38 cellular contexts compared by ENCODE assay signal in genomic region chr10:44824607-44825006, GRCh38.
"Had no signal": no experiment of that assay in that cellular context is flagged by ENCODE, and none has a peak within 500 bp of the region (broad histone marks: within the 10 kb centered on the region; RNA-seq: fewer than 3 reads in every experiment).

No MANE protein-coding gene starts in this region.

- H3K79me2 ChIP-seq: parathyroid adenoma had no signal

- H3K4me1 Mint-ChIP-seq: activated naive CD8-positive, alpha-beta T cell treated with anti-CD3 and anti-CD28 coated beads for 36 hours; natural killer cell; stimulated activated memory B cell treated with anti-CD40 and anti-IgM and Interleukin-4, amounts not matched to agents 10 μg/mL and 1 μg/mL and 100 μg/mL, for 72 hours; stimulated activated naive CD8-positive, alpha-beta T cell treated with anti-CD3 and anti-CD28 coated beads, Interleukin-15, amount 100 ng/mL, for 72 hours had no signal

- H3K9me3 Mint-ChIP-seq: activated naive CD4-positive, alpha-beta T cell treated with anti-CD3 and anti-CD28 coated beads for 36 hours; activated naive CD8-positive, alpha-beta T cell treated with anti-CD3 and anti-CD28 coated beads for 36 hours; activated T-helper 1 cell treated with anti-CD3 and anti-CD28 coated beads, Interleukin-12 subunit alpha, Interleukin-12 subunit beta, Interleukin-2, Interleukin-4 antibody, amounts not matched to agents 30 ng/mL and 10 ng/mL and 1 ng/mL, durations not matched to agents 14 hours and 24 hours and 36 hours; natural killer cell; neural progenitor cell; stimulated activated memory B cell treated with anti-CD40 and anti-IgM and Interleukin-4, amounts not matched to agents 10 μg/mL and 1 μg/mL and 100 μg/mL, for 72 hours; stimulated activated naive CD8-positive, alpha-beta T cell treated with anti-CD3 and anti-CD28 coated beads, Interleukin-15, amount 100 ng/mL, for 72 hours; type B pancreatic cell had no signal

- H3K4me1 ChIP-seq: adrenal gland, body of pancreas, foreskin keratinocyte, left lung, lower lobe of right lung, parathyroid adenoma, right atrium auricular region had no signal

- H3K36me3 Mint-ChIP-seq: activated naive CD8-positive, alpha-beta T cell treated with anti-CD3 and anti-CD28 coated beads for 36 hours; natural killer cell; neural progenitor cell; stimulated activated memory B cell treated with anti-CD40 and anti-IgM and Interleukin-4, amounts not matched to agents 10 μg/mL and 1 μg/mL and 100 μg/mL, for 72 hours; type B pancreatic cell had no signal

- H3K27me3 ChIP-seq: body of pancreas, cardiac muscle cell, dorsolateral prefrontal cortex, foreskin keratinocyte, heart left ventricle, left lung, neural progenitor cell, right atrium auricular region, uterus had no signal

- H3K9me3 ChIP-seq: adrenal gland, body of pancreas, heart left ventricle, left lung, lower lobe of right lung, right atrium auricular region, uterus had no signal

- H2AFZ ChIP-seq: neural progenitor cell, parathyroid adenoma had no signal

- H3K27ac ChIP-seq: adrenal gland, body of pancreas, cardiac muscle cell, coronary artery, dorsolateral prefrontal cortex, foreskin keratinocyte, heart left ventricle, left lung, lower lobe of right lung, neural progenitor cell, parathyroid adenoma, right atrium auricular region, uterus had no signal

- H3K4me3 ChIP-seq: adrenal gland, body of pancreas, cardiac muscle cell, coronary artery, dorsolateral prefrontal cortex, heart left ventricle, left lung, lower lobe of right lung, neural progenitor cell, right atrium auricular region, smooth muscle cell, uterus had no signal

- DNase-seq: activated CD4-positive, alpha-beta T cell treated with anti-CD3 and anti-CD28 coated beads for 4 hours; activated CD4-positive, alpha-beta T cell treated with anti-CD3 and anti-CD28 coated beads, Interleukin-2, amount 50 U/mL, for 48 hours; activated CD4-positive, CD25-positive, alpha-beta regulatory T cell; activated CD8-positive, alpha-beta memory T cell treated with anti-CD3 and anti-CD28 coated beads for 24 hours; activated effector memory CD4-positive, alpha-beta T cell treated with anti-CD3 and anti-CD28 coated beads, Interleukin-2, amount 50 U/mL, for 16 hours; activated naive CD4-positive, alpha-beta T cell treated with anti-CD3 and anti-CD28 coated beads for 36 hours; activated naive CD8-positive, alpha-beta T cell treated with anti-CD3 and anti-CD28 coated beads for 36 hours; adrenal gland; aorta; body of pancreas; cerebellar nuclear complex; dorsolateral prefrontal cortex; effector memory CD4-positive, alpha-beta T cell; foreskin keratinocyte; heart left ventricle; hypothalamus; kidney glomerular epithelial cell; left lung; lower lobe of right lung; mesenchymal stem cell; natural killer cell; occipital lobe; stimulated activated CD4-positive, alpha-beta T cell treated with anti-CD3 and anti-CD28 coated beads, Interleukin-1b, Interleukin-23, amount 100 ng/mL, for 48 hours; stimulated activated CD4-positive, alpha-beta T cell treated with anti-CD3 and anti-CD28 coated beads, Interleukin-4, amount 100 ng/mL, for 4 hours; stimulated activated CD8-positive, alpha-beta memory T cell treated with anti-CD3 and anti-CD28 coated beads, Interleukin-4, amount 100 ng/mL, for 48 hours; stimulated activated naive CD8-positive, alpha-beta T cell treated with anti-CD3 and anti-CD28 coated beads, Interleukin-15, amount 100 ng/mL, for 72 hours; substantia nigra; uterus had no signal

- H3K4me2 ChIP-seq: neural progenitor cell, smooth muscle cell had no signal

- H3K4me3 Mint-ChIP-seq: activated naive CD4-positive, alpha-beta T cell treated with anti-CD3 and anti-CD28 coated beads for 36 hours; activated naive CD8-positive, alpha-beta T cell treated with anti-CD3 and anti-CD28 coated beads for 36 hours; activated T-helper 1 cell treated with anti-CD3 and anti-CD28 coated beads, Interleukin-12 subunit alpha, Interleukin-12 subunit beta, Interleukin-2, Interleukin-4 antibody, amounts not matched to agents 30 ng/mL and 10 ng/mL and 1 ng/mL, durations not matched to agents 14 hours and 24 hours and 36 hours; natural killer cell; neural progenitor cell; stimulated activated memory B cell treated with anti-CD40 and anti-IgM and Interleukin-4, amounts not matched to agents 10 μg/mL and 1 μg/mL and 100 μg/mL, for 72 hours; stimulated activated naive CD8-positive, alpha-beta T cell treated with anti-CD3 and anti-CD28 coated beads, Interleukin-15, amount 100 ng/mL, for 72 hours; type B pancreatic cell had no signal

- H3K9ac ChIP-seq: neural progenitor cell, parathyroid adenoma had no signal

- H3K27me3 Mint-ChIP-seq: stimulated activated memory B cell treated with anti-CD40 and anti-IgM and Interleukin-4, amounts not matched to agents 10 μg/mL and 1 μg/mL and 100 μg/mL, for 72 hours; type B pancreatic cell had no signal

- ATAC-seq: body of pancreas; esophagus mucosa; foreskin keratinocyte; heart left ventricle; left lung; lower lobe of right lung; natural killer cell; stimulated activated memory B cell treated with anti-CD40 and anti-IgM and Interleukin-4, amounts not matched to agents 10 μg/mL and 1 μg/mL and 100 μg/mL, for 72 hours; stimulated activated naive CD8-positive, alpha-beta T cell treated with anti-CD3 and anti-CD28 coated beads, Interleukin-15, amount 100 ng/mL, for 72 hours had no signal

- H3K36me3 ChIP-seq: adrenal gland, cardiac muscle cell, heart left ventricle, left lung, lower lobe of right lung, neural progenitor cell, right atrium auricular region, uterus had no signal
